ENCODE assay signal across 9 cellular contexts in the genomic region with DNA sequence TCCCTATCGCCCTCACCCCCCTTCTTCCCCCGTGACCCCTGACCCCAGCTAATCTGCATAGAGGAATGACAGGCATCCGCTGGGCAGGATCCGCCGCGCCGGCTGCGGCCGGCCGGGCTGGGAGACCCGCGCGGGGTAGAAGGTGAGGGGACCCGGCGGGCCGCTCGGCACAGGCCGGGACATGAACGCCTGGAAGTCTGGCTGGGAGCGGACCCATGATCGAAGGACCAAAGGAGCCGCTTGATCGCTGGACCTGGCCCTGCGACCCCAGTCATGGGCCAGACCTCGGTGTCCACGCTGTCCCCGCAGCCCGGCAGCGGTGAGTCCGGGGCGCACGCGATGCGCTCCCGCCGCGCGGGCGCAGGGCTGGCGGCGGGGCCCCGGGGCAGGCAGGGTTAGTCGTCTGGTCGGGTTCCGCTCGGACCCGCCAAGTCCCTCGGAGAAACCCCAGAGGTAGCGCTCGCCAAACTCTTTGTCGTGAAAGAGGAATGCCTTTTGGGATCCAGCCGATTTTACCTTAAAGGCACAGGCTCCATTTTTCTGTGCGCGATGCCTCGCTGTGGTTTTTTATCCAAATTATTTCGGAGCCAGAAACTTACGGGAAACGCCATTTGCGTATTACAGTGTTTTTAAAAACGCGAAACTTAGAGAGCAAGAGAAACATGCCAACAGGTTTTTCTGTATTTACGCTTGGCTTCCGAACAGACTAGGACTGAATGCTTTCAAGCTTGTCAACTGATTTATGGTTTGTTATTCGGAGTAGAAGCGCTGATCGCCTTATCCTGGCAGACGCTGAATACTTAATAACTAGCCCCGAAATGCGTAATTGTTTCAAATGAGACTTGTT. TPM values are rescaled to one million over a fixed set of nuclear protein-coding genes. Genes with fewer than 3 reads are reported as not detected.
DNase-seq lines count a peak whose midpoint lies in the region; ATAC-seq and TF ChIP-seq lines count a peak whose summit lies in the region.
"Had no signal": no experiment of that assay in that cellular context is flagged by ENCODE, and none has a peak within 500 bp of the region (broad histone marks: within the 10 kb centered on the region; RNA-seq: fewer than 3 reads in every experiment).

Gene PHACTR2, plus strand, starts transcription at position 75 of the 847 bp plus-strand sequence. Its CDS starts 199 bp downstream, at position 274.

- H3K9me3 ChIP-seq in neuronal stem cell (replicated peaks in 1 of 2; ENCODE audit: control insufficient read depth in 2 of 2, insufficient read depth in 1 of 2, low read depth in 1 of 2, low read length in 2 of 2), result peaks cover 2 to 16% of the 10 kb centered on the region in 2 donors
- no peaks in the 10 kb centered on the region for H3K9me3 ChIP-seq in suprapubic skin

- ATAC-seq in HG02885 (IDR thresholded peaks at IDR 0.05; ENCODE audit: poor library complexity, unreplicated experiment), result peak; percentile 44
- ATAC-seq in SK-N-SH treated with all-trans-retinoic acid at 6 μM for 48 hours, result peak; percentile 85
- ATAC-seq in HG03520 (IDR thresholded peaks at IDR 0.05; ENCODE audit: unreplicated experiment), result no peak

- TF ChIP-seq EP300 in suprapubic skin (IDR thresholded peaks at IDR 0.05), result no peak

- peak within 1 kb of the TSS in 3 of 7 donors; percentile 13 to 83 (median 72) for H3K27ac Mint-ChIP-seq in CD14-positive monocyte

- intact Hi-C loops in CD14-positive monocyte (cut with micrococcal nuclease), result no loop called here

- H3K27me3 Mint-ChIP-seq in CD14-positive monocyte (ENCODE audit: low read depth in 3 of 3), result peaks cover 0 to 6% (median 5%) of the 10 kb centered on the region in 3 donors

- H3K14ac ChIP-seq in neuronal stem cell (ENCODE audit: low read length), result peak within 1 kb of the TSS; percentile 99

- peak within 1 kb of the TSS; percentile 93 for H3K27ac ChIP-seq in neuronal stem cell (replicated peaks; ENCODE audit: low read length)
- H3K27ac ChIP-seq in suprapubic skin, result peak within 1 kb of the TSS; percentile 94
- H3K27ac ChIP-seq: KMS-11 had no signal

- H3K9me3 Mint-ChIP-seq in CD14-positive monocyte, result peaks cover 3 to 15% (median 7%) of the 10 kb centered on the region in 7 donors

- peaks cover 8 to 29% of the 10 kb centered on the region in 2 donors for H3K4me1 ChIP-seq in neuronal stem cell (ENCODE audit: control insufficient read depth in 2 of 2, insufficient read depth in 1 of 2, low read depth in 1 of 2, low read length in 2 of 2)
- peaks cover 56% of the 10 kb centered on the region for H3K4me1 ChIP-seq in suprapubic skin

- peaks cover 10 to 11% of the 10 kb centered on the region in 2 donors for H3K36me3 Mint-ChIP-seq in CD14-positive monocyte

- H3K4me1 Mint-ChIP-seq in CD14-positive monocyte, result peaks cover 27% of the 10 kb centered on the region

- H2BK5ac ChIP-seq in neuronal stem cell (ENCODE audit: low read length), result peak within 1 kb of the TSS; percentile 94

- TF ChIP-seq CTCF in CD14-positive monocyte (IDR thresholded peaks at IDR 0.05) (no peak), suprapubic skin (IDR thresholded peaks at IDR 0.05) (no peak)

- H3K4me3 ChIP-seq in neuronal stem cell (ENCODE audit: low read length in 2 of 2) (peak within 1 kb of the TSS; percentile 81 to 89), suprapubic skin (peak within 1 kb of the TSS; percentile 88)

- no peak within 1 kb of the TSS for H2BK120ac ChIP-seq in neuronal stem cell (ENCODE audit: low read depth, low read length)

- H3K4ac ChIP-seq in neuronal stem cell (ENCODE audit: low read length), result no peak within 1 kb of the TSS

- no peak within 1 kb of the TSS for H4K91ac ChIP-seq in neuronal stem cell (ENCODE audit: low read depth, low read length, poor library complexity)

- H3K27me3 ChIP-seq in neuronal stem cell (ENCODE audit: control insufficient read depth in 3 of 3, insufficient read depth in 3 of 3, low read depth in 1 of 3, low read length in 3 of 3), result no peaks in the 10 kb centered on the region
- no peaks in the 10 kb centered on the region for H3K27me3 ChIP-seq in suprapubic skin

- no peak within 1 kb of the TSS for H2AK5ac ChIP-seq in neuronal stem cell (ENCODE audit: low read depth, low read length)

- peak within 1 kb of the TSS; percentile 98 for H2AFZ ChIP-seq in neuronal stem cell (ENCODE audit: low read length)

- peak within 1 kb of the TSS; percentile 85 to 90 for H3K4me3 Mint-ChIP-seq in CD14-positive monocyte

- H3K36me3 ChIP-seq in neuronal stem cell (replicated peaks in 1 of 2; ENCODE audit: control insufficient read depth in 2 of 2, insufficient read depth in 2 of 2, low read length in 2 of 2) (no peaks in the 10 kb centered on the region), suprapubic skin (no peaks in the 10 kb centered on the region)

- peak within 1 kb of the TSS; percentile 97 for H3K23ac ChIP-seq in neuronal stem cell (ENCODE audit: low read depth, low read length, poor library complexity)

- no peaks in the 10 kb centered on the region for H3K79me1 ChIP-seq in neuronal stem cell (ENCODE audit: low read depth, low read length)

- WGBS in neuronal stem cell (ENCODE audit: extremely low coverage in 2 of 2, insufficient read length in 2 of 2, insufficient replicate concordance in 1 of 2), 2 donors, result no CpG with 5 or more reads among the region's 69 CpGs
- under 1% methylated on average over 46 of the region's 69 CpGs for WGBS in suprapubic skin

- peak in 1 of 2 donors; percentile 38 for TF ChIP-seq POLR2A in suprapubic skin (IDR thresholded peaks at IDR 0.05)

- H2BK15ac ChIP-seq in neuronal stem cell (ENCODE audit: low read length), result peak within 1 kb of the TSS; percentile 21

- DNase-seq in CD14-positive monocyte (ENCODE audit: low spot score) (peak; percentile 62), glomerular visceral epithelial cell (ENCODE audit: extremely low spot score) (peak; percentile 74), neuronal stem cell (ENCODE audit: low spot score) (peak; percentile 90), suprapubic skin (ENCODE audit: low spot score in 2 of 2) (peak; percentile 79 to 87)
- peak; percentile 4 for DNase-seq in activated naive CD8-positive, alpha-beta T cell treated with anti-CD3 and anti-CD28 coated beads, Interleukin-2, amount 50 U/mL, for 16 hours (ENCODE audit: low read depth, low spot score)

- peak within 1 kb of the TSS; percentile 57 for H3K4me2 ChIP-seq in neuronal stem cell (ENCODE audit: insufficient read depth, low read length, poor library complexity, severe bottlenecking)
- H3K4me2 ChIP-seq: KMS-11 had no signal

- no peak within 1 kb of the TSS for H4K8ac ChIP-seq in neuronal stem cell (ENCODE audit: low read depth, low read length)

- peak within 1 kb of the TSS; percentile 92 for H3K9ac ChIP-seq in neuronal stem cell (ENCODE audit: low read depth, low read length, poor library complexity)
- H3K9ac ChIP-seq: KMS-11 had no signal

- peak within 1 kb of the TSS; percentile 63 for H2BK12ac ChIP-seq in neuronal stem cell (ENCODE audit: low read length)

- peak within 1 kb of the TSS; percentile 99 for H3K18ac ChIP-seq in neuronal stem cell (ENCODE audit: low read length)

TF ChIP-seq in SK-N-SH treated with all-trans-retinoic acid at 6 μM for 48 hours, 23 proteins besides CTCF, POLR2A, EP300 and RAD21 (continues in another document):
- TF ChIP-seq CSDC2 (CRISPR knock-in tag; IDR thresholded peaks at IDR 0.05), result no peak
- TF ChIP-seq GLIS3 (CRISPR knock-in tag; IDR thresholded peaks at IDR 0.05), result no peak
- no peak for TF ChIP-seq RARB (CRISPR knock-in tag; IDR thresholded peaks at IDR 0.05)
- TF ChIP-seq ZNF70 (CRISPR knock-in tag; IDR thresholded peaks at IDR 0.05), result no peak
- no peak for TF ChIP-seq BACH2 (CRISPR knock-in tag; IDR thresholded peaks at IDR 0.05; ENCODE audit: borderline replicate concordance)
- TF ChIP-seq ZFP30 (CRISPR knock-in tag; IDR thresholded peaks at IDR 0.05), result no peak
- no peak for TF ChIP-seq TCF4 (CRISPR knock-in tag; IDR thresholded peaks at IDR 0.05; ENCODE audit: borderline replicate concordance)
- no peak for TF ChIP-seq ISL1 (CRISPR knock-in tag; IDR thresholded peaks at IDR 0.05)
- TF ChIP-seq, protein P1, sequence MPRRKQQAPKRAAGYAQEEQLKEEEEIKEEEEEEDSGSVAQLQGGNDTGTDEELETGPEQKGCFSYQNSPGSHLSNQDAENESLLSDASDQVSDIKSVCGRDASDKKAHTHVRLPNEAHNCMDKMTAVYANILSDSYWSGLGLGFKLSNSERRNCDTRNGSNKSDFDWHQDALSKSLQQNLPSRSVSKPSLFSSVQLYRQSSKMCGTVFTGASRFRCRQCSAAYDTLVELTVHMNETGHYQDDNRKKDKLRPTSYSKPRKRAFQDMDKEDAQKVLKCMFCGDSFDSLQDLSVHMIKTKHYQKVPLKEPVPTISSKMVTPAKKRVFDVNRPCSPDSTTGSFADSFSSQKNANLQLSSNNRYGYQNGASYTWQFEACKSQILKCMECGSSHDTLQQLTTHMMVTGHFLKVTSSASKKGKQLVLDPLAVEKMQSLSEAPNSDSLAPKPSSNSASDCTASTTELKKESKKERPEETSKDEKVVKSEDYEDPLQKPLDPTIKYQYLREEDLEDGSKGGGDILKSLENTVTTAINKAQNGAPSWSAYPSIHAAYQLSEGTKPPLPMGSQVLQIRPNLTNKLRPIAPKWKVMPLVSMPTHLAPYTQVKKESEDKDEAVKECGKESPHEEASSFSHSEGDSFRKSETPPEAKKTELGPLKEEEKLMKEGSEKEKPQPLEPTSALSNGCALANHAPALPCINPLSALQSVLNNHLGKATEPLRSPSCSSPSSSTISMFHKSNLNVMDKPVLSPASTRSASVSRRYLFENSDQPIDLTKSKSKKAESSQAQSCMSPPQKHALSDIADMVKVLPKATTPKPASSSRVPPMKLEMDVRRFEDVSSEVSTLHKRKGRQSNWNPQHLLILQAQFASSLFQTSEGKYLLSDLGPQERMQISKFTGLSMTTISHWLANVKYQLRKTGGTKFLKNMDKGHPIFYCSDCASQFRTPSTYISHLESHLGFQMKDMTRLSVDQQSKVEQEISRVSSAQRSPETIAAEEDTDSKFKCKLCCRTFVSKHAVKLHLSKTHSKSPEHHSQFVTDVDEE (CRISPR knock-in tag; IDR thresholded peaks at IDR 0.05), result no peak
- no peak for TF ChIP-seq TOX (CRISPR knock-in tag; IDR thresholded peaks at IDR 0.05; ENCODE audit: borderline replicate concordance)

RNA-seq across cellular contexts. Expression of gene PHACTR2, which starts in this region (rescaled TPM):
- 10 to 100 TPM in 1 of 2 donors, 1 to 10 TPM in 1; 9.6 to 11.6 TPM for polyA plus RNA-seq in CD14-positive monocyte
- 20.2 TPM for polyA plus RNA-seq in neuronal stem cell (2013, experiment 1 of 2)
- polyA plus RNA-seq in neuronal stem cell (2013, experiment 2 of 2), result 20.2 TPM
- total RNA-seq in suprapubic skin, result 10 to 100 TPM; 11.9 to 31.5 (median 20.9) TPM

Comparison
In these comparisons a context has a peak if more than half of its experiments do, and no peak if none do; other contexts are left out.
1. DNase-seq: peak in every context shown above with its lines; median percentile 90 in neuronal stem cell; 83 in suprapubic skin; 74 in glomerular visceral epithelial cell; 62 in CD14-positive monocyte; 4 in activated naive CD8-positive, alpha-beta T cell treated with anti-CD3 and anti-CD28 coated beads, Interleukin-2, amount 50 U/mL, for 16 hours.